Comparison of ENCODE assay signal across 13 cellular contexts in the genomic region with DNA sequence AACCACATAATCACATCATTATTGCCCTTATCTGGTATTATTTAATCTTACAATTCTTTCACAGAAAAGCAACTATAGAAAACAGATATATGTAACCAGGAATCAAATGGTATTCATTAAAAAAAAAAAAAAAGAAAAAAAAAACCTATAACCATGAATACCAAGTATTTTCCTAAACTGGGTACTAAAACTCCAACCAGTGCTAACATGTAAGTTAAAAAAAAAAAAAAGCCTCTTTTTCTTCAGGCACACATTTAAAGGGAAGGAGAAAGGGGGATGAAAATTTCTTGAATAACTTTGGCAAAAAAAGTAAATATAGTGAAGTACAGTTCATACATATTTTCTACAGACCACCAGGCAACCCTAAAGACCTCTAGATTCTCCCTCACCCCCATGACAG. TPM values are rescaled to one million over a fixed set of nuclear protein-coding genes. Genes with fewer than 3 reads are reported as not detected.
DNase-seq lines count a peak whose midpoint lies in the region; ATAC-seq, FAIRE-seq and TF ChIP-seq lines count a peak whose summit lies in the region.
"Had no signal": no experiment of that assay in that cellular context is flagged by ENCODE, and none has a peak within 500 bp of the region (broad histone marks: within the 10 kb centered on the region; RNA-seq: fewer than 3 reads in every experiment).

No MANE protein-coding gene starts in this region.

- intact Hi-C loops in activated CD4-positive, alpha-beta T cell treated with anti-CD3 and anti-CD28 coated beads, Interleukin-2, amount 10 ng/mL, durations not matched to agents 24 days and 14 days (cut with micrococcal nuclease) = no loop called here
- intact Hi-C loops in GM12878 (cut with micrococcal nuclease; ENCODE audit: unreplicated experiment) (loop anchor here (10.0 kb wide), 1 partner anchor 888 kb away; a partner anchor contains a TSS), lower leg skin (cut with DNase I; ENCODE audit: low total_unique reads) (no loop called here)

- H3K4me3 ChIP-seq in LNCaP clone FGC (ENCODE audit: low read depth, low read length) (peak overlapping the region; percentile 92), GM12878 (peak overlapping the region; percentile 82), osteoblast (ENCODE audit: insufficient read depth, low read length) (no peak overlapping the region), lower leg skin (ENCODE audit: low read depth, poor library complexity, severe bottlenecking) (no peak overlapping the region), upper lobe of left lung (no peak overlapping the region)

- no peak for TF ChIP-seq POLR2A in GM12878 (IDR thresholded peaks at IDR 0.05; ENCODE audit: low read depth, low read length)
- no peak for TF ChIP-seq POLR2A in lower leg skin (IDR thresholded peaks at IDR 0.05)
- no peak for TF ChIP-seq POLR2A in upper lobe of left lung (IDR thresholded peaks at IDR 0.05)

- H3K9me3 ChIP-seq in GM12878 (replicated peaks; ENCODE audit: control insufficient read depth, insufficient read depth, low read length) = no peaks in the 10 kb centered on the region
- H3K9me3 ChIP-seq in osteoblast (ENCODE audit: low read depth, low read length) = no peaks in the 10 kb centered on the region
- no peaks in the 10 kb centered on the region for H3K9me3 ChIP-seq in upper lobe of left lung

- CTCF ChIA-PET in GM12878 (lab: Yijun Ruan, JAX) = interaction anchor here (9.0 kb wide), 1 partner anchor 10 kb away, joined by 89 read pairs; no protein-coding TSS in a partner anchor

- TF ChIP-seq EP300 in GM12878 (IDR thresholded peaks at IDR 0.05; ENCODE audit: borderline replicate concordance in 1 of 2, control insufficient read depth in 1 of 2, low read depth in 2 of 2, low read length in 2 of 2) (no peak), upper lobe of left lung (IDR thresholded peaks at IDR 0.05) (no peak)

- in situ Hi-C loops in GM12878 (cut with MboI) = no loop called here

- H3K36me3 ChIP-seq in GM12878 (ENCODE audit: control insufficient read depth in 2 of 2, insufficient read depth in 2 of 2, low read length in 1 of 2) (no peaks in the 10 kb centered on the region; a peak in 1 of 4 replicates), osteoblast (ENCODE audit: insufficient read depth, low read length) (no peaks in the 10 kb centered on the region), upper lobe of left lung (no peaks in the 10 kb centered on the region)

- no TSS peak for BruUV-seq in GM12878 (replicated peaks; lab: Mats Ljungman, UMichigan)

- SMC1A ChIA-PET in GM12878 (lab: Charles Lee; ENCODE audit: uncharacterized antibody, unreplicated experiment) = interaction anchor here (1.0 to 4.7 kb wide), 5 partner anchors 9 to 403 kb away, joined by 3 to 48 read pairs (median 6); no protein-coding TSS in a partner anchor

- H3K27ac ChIP-seq in GM12878 (ENCODE audit: control insufficient read depth, insufficient read depth) (no peak overlapping the region; the same call in 1 of the 2 replicates), osteoblast (ENCODE audit: low read depth, low read length) (no peak overlapping the region), upper lobe of left lung (no peak overlapping the region)
- H3K27ac ChIP-seq: WERI-Rb-1 had no signal

- H2AFZ ChIP-seq in GM12878 (ENCODE audit: control insufficient read depth, low read depth, low read length) = no peak overlapping the region; the same call in none of the 2 replicates
- no peak overlapping the region for H2AFZ ChIP-seq in osteoblast (ENCODE audit: low read length)

- peak overlapping the region; percentile 93; the same call in 1 of the 2 replicates for H3K9ac ChIP-seq in GM12878 (ENCODE audit: control insufficient read depth, insufficient read depth, low read length)

- H3K4me3 Mint-ChIP-seq in activated CD4-positive, alpha-beta T cell treated with anti-CD3 and anti-CD28 coated beads, Interleukin-2, amount 10 ng/mL, durations not matched to agents 24 days and 14 days = peak overlapping the region; percentile 89

- no peak overlapping the region for H3K27ac Mint-ChIP-seq in activated CD4-positive, alpha-beta T cell treated with anti-CD3 and anti-CD28 coated beads, Interleukin-2, amount 10 ng/mL, durations not matched to agents 24 days and 14 days

- POLR2A ChIA-PET in GM12878 (lab: Charles Lee) = interaction anchor here (0.7 to 4.0 kb wide), 5 partner anchors 9 to 62 kb away, joined by 3 to 26 read pairs (median 5); a partner anchor contains a TSS

- H3K4me1 ChIP-seq in GM12878 (ENCODE audit: control insufficient read depth, insufficient read depth, low read length) (no peaks in the 10 kb centered on the region), osteoblast (ENCODE audit: insufficient read depth, low read length) (peaks cover 11% of the 10 kb centered on the region), upper lobe of left lung (peaks cover 5 to 30% (median 14%) of the 10 kb centered on the region in 4 donors)

- no peak for DNase-seq in activated CD4-positive, alpha-beta T cell treated with anti-CD3 and anti-CD28 coated beads, Interleukin-2, amount 10 ng/mL, durations not matched to agents 24 days and 14 days
- DNase-seq in activated CD4-positive, alpha-beta T cell treated with anti-CD3 and anti-CD28 coated beads for 4 hours = no peak
- DNase-seq in LNCaP clone FGC (ENCODE audit: low read depth) = no peak
- no peak for DNase-seq in GM12878 (ENCODE audit: low read depth, low spot score)
- no peak for DNase-seq in osteoblast (ENCODE audit: insufficient read length, low spot score, missing footprints)
- DNase-seq in lower leg skin (ENCODE audit: low spot score in 2 of 2) = no peak
- DNase-seq in DMS153 treated with DMSO at 0.1 percent for 48 hours (lab: John Stamatoyannopoulos, UW; ENCODE audit: unreplicated experiment) = no peak
- no peak for DNase-seq in upper lobe of left lung
- DNase-seq: GDM1, NCI-H2029, nucleus accumbens, WERI-Rb-1 had no signal

- RAD21 ChIA-PET in GM12878 (lab: Charles Lee; ENCODE audit: unreplicated experiment) = interaction anchor here (0.7 to 4.1 kb wide), 2 partner anchors 8 to 28 kb away, joined by 3 to 41 read pairs; no protein-coding TSS in a partner anchor

- peaks cover 35% of the 10 kb centered on the region for H3K4me1 Mint-ChIP-seq in activated CD4-positive, alpha-beta T cell treated with anti-CD3 and anti-CD28 coated beads, Interleukin-2, amount 10 ng/mL, durations not matched to agents 24 days and 14 days

- H3K27me3 Mint-ChIP-seq in activated CD4-positive, alpha-beta T cell treated with anti-CD3 and anti-CD28 coated beads, Interleukin-2, amount 10 ng/mL, durations not matched to agents 24 days and 14 days = no peaks in the 10 kb centered on the region

- no peak for TF ChIP-seq RAD21 in GM12878 (IDR thresholded peaks at IDR 0.05; ENCODE audit: insufficient read depth, low read depth, low read length)

- H3K36me3 Mint-ChIP-seq in activated CD4-positive, alpha-beta T cell treated with anti-CD3 and anti-CD28 coated beads, Interleukin-2, amount 10 ng/mL, durations not matched to agents 24 days and 14 days (ENCODE audit: low read depth) = peaks cover 16% of the 10 kb centered on the region

- H3K4me2 ChIP-seq in GM12878 (ENCODE audit: control insufficient read depth, insufficient read depth) = peak overlapping the region; percentile 78
- peak overlapping the region; percentile 100 for H3K4me2 ChIP-seq in osteoblast (ENCODE audit: insufficient read depth, low read length)

- H3K9me3 Mint-ChIP-seq in activated CD4-positive, alpha-beta T cell treated with anti-CD3 and anti-CD28 coated beads, Interleukin-2, amount 10 ng/mL, durations not matched to agents 24 days and 14 days = no peaks in the 10 kb centered on the region

- peaks cover 92% of the 10 kb centered on the region for H3K79me2 ChIP-seq in GM12878 (ENCODE audit: control insufficient read depth, insufficient read depth, low read length)
- peaks cover 73% of the 10 kb centered on the region for H3K79me2 ChIP-seq in osteoblast (ENCODE audit: insufficient read depth, low read length)

- no peaks in the 10 kb centered on the region for H4K20me1 ChIP-seq in GM12878 (ENCODE audit: control insufficient read depth, insufficient read depth)
- no peaks in the 10 kb centered on the region for H4K20me1 ChIP-seq in osteoblast (ENCODE audit: insufficient read depth, low read length)

- FAIRE-seq in GM12878 (lab: Jason Lieb, UNC) = no peak
- FAIRE-seq: endometrium had no signal

- ATAC-seq in GM12878 = no peak
- ATAC-seq in upper lobe of left lung (ENCODE audit: low FRiP score in 2 of 2) = no peak

- H3K27me3 ChIP-seq in GM12878 (replicated peaks in 1 of 2; ENCODE audit: control insufficient read depth in 2 of 2, insufficient read depth in 2 of 2, low read length in 1 of 2) (no peaks in the 10 kb centered on the region), osteoblast (ENCODE audit: insufficient read depth, low read length) (no peaks in the 10 kb centered on the region), upper lobe of left lung (no peaks in the 10 kb centered on the region)

- TF ChIP-seq CTCF in LNCaP clone FGC (IDR thresholded peaks at IDR 0.05; ENCODE audit: control insufficient read depth, extremely low read depth, insufficient read depth) (no peak), GM12878 (IDR thresholded peaks at IDR 0.05 in 2 of 3, conservative IDR thresholded peaks at IDR 0.05 in 1 of 3; ENCODE audit: control insufficient read depth in 2 of 3, extremely low read depth in 1 of 3, insufficient read depth in 1 of 3, low read depth in 3 of 3, low read length in 3 of 3) (no peak), osteoblast (IDR thresholded peaks at IDR 0.05; ENCODE audit: extremely low read depth, low read depth, low read length) (no peak), lower leg skin (IDR thresholded peaks at IDR 0.05) (no peak), upper lobe of left lung (IDR thresholded peaks at IDR 0.05) (no peak)

RNA-seq across cellular contexts. Expression of a gene that starts 2.1 kb away (rescaled TPM):
- total RNA-seq in activated CD4-positive, alpha-beta T cell treated with anti-CD3 and anti-CD28 coated beads, Interleukin-2, amount 10 ng/mL, durations not matched to agents 24 days and 14 days = 60.8 and 63.6 TPM in 2 replicates
- 23.5 and 24.9 TPM in 2 replicates for total RNA-seq in GM12878 (2013; cell fraction: nucleolus; rRNA removed)
- 37.3 and 41.7 TPM in 2 replicates for total RNA-seq in GM12878 (2014; rRNA removed)
- total RNA-seq in GM12878 (2014; rRNA removed; fragmentation: Illumina TruSeq; extraction: Trizol) = 39.0 and 40.9 TPM in 2 replicates
- 44.1 and 51.2 TPM in 2 replicates for total RNA-seq in GM12878 (2021)
- 13.3 TPM for polyA plus RNA-seq in GM12878 (2011; ENCODE audit: low read depth)
- 31.4 and 41.0 TPM in 2 replicates for polyA plus RNA-seq in GM12878 (2011; rRNA removed)
- 9.4 and 11.5 TPM in 2 replicates for polyA plus RNA-seq in GM12878 (2011; cell fraction: cytosol; rRNA removed)
- 14.7 and 17.2 TPM in 2 replicates for polyA plus RNA-seq in GM12878 (2011; cell fraction: nucleus; rRNA removed)
- 15.8 and 19.5 TPM in 2 replicates for polyA plus RNA-seq in GM12878 (2012)
- polyA plus RNA-seq in GM12878 (2014; fragmentation: Illumina TruSeq; extraction: Trizol) = 38.7 and 39.9 TPM in 2 replicates
- polyA plus RNA-seq in GM12878 (2014; fragmentation: Nextera tagmentation; extraction: Ambion mirVana) = 10 to 100 TPM; 24.9 to 32.6 TPM
- 27.0 and 27.3 TPM in 2 replicates for polyA plus RNA-seq in GM12878 (2014; rRNA removed)
- polyA plus RNA-seq in GM12878 (2016; fragmentation: Nextera tagmentation; extraction: Ambion mirVana) = 10 to 100 TPM; 47.4 to 50.7 TPM
- 12.7 and 26.1 TPM in 2 replicates for polyA minus RNA-seq in GM12878 (2011; rRNA and poly(A)+ RNA removed)
- 12.6 and 13.1 TPM in 2 replicates for polyA minus RNA-seq in GM12878 (2011; cell fraction: cytosol; rRNA and poly(A)+ RNA removed)
- 7.1 and 12.3 TPM in 2 replicates for polyA minus RNA-seq in GM12878 (2011; cell fraction: nucleus; rRNA and poly(A)+ RNA removed)
- total RNA-seq in osteoblast = 8.3 and 10.6 TPM in 2 replicates
- 1 to 10 TPM; 4.0 to 6.0 (median 4.8) TPM for total RNA-seq in lower leg skin
- total RNA-seq in upper lobe of left lung = 1 to 10 TPM in 5 of 6 donors, under 1 TPM in 1; 0.44 to 6.3 (median 5.4) TPM

RNA-seq across cellular contexts. Expression of a gene that starts 2.8 kb away (rescaled TPM):
- total RNA-seq in activated CD4-positive, alpha-beta T cell treated with anti-CD3 and anti-CD28 coated beads, Interleukin-2, amount 10 ng/mL, durations not matched to agents 24 days and 14 days = 365 and 383 TPM in 2 replicates
- 92.7 and 97.6 TPM in 2 replicates for total RNA-seq in GM12878 (2013; cell fraction: nucleolus; rRNA removed)
- total RNA-seq in GM12878 (2014; rRNA removed) (109 and 120 TPM in 2 replicates), GM12878 (2014; rRNA removed; fragmentation: Illumina TruSeq; extraction: Trizol) (175 and 181 TPM in 2 replicates), GM12878 (2021) (248 and 251 TPM in 2 replicates), osteoblast (26.8 and 27.9 TPM in 2 replicates), lower leg skin (10 to 100 TPM; 32.4 to 62.8 (median 34.3) TPM), upper lobe of left lung (10 to 100 TPM in 5 of 6 donors, 1 to 10 TPM in 1; 7.4 to 33.5 (median 22.1) TPM)
- 94.6 TPM for polyA plus RNA-seq in GM12878 (2011; ENCODE audit: low read depth)
- polyA plus RNA-seq in GM12878 (2011; rRNA removed) (350 and 490 TPM in 2 replicates), GM12878 (2014; fragmentation: Illumina TruSeq; extraction: Trizol) (295 and 365 TPM in 2 replicates), GM12878 (2014; fragmentation: Nextera tagmentation; extraction: Ambion mirVana) (100 to 1,000 TPM; 224 to 251 TPM), GM12878 (2014; rRNA removed) (158 and 201 TPM in 2 replicates), GM12878 (2016; fragmentation: Nextera tagmentation; extraction: Ambion mirVana) (100 to 1,000 TPM; 314 to 315 TPM)
- polyA plus RNA-seq in GM12878 (2011; cell fraction: cytosol; rRNA removed) = 177 and 211 TPM in 2 replicates
- polyA plus RNA-seq in GM12878 (2011; cell fraction: nucleus; rRNA removed) = 114 and 132 TPM in 2 replicates
- 101 and 150 TPM in 2 replicates for polyA plus RNA-seq in GM12878 (2012)
- 127 and 145 TPM in 2 replicates for polyA minus RNA-seq in GM12878 (2011; rRNA and poly(A)+ RNA removed)
- polyA minus RNA-seq in GM12878 (2011; cell fraction: cytosol; rRNA and poly(A)+ RNA removed) = 46.0 and 61.2 TPM in 2 replicates
- polyA minus RNA-seq in GM12878 (2011; cell fraction: nucleus; rRNA and poly(A)+ RNA removed) = 47.6 and 73.3 TPM in 2 replicates

RNA-seq across cellular contexts. Expression of a gene that starts 34.1 kb away (rescaled TPM):
- 202 and 209 TPM in 2 replicates for total RNA-seq in activated CD4-positive, alpha-beta T cell treated with anti-CD3 and anti-CD28 coated beads, Interleukin-2, amount 10 ng/mL, durations not matched to agents 24 days and 14 days
- 186 and 191 TPM in 2 replicates for total RNA-seq in GM12878 (2013; cell fraction: nucleolus; rRNA removed)
- 66.4 and 74.4 TPM in 2 replicates for total RNA-seq in GM12878 (2014; rRNA removed)
- 102 and 105 TPM in 2 replicates for total RNA-seq in GM12878 (2014; rRNA removed; fragmentation: Illumina TruSeq; extraction: Trizol)
- 122 and 130 TPM in 2 replicates for total RNA-seq in GM12878 (2021)
- 55.5 TPM for polyA plus RNA-seq in GM12878 (2011; ENCODE audit: low read depth)
- polyA plus RNA-seq in GM12878 (2011; rRNA removed) = 94.6 and 140 TPM in 2 replicates
- polyA plus RNA-seq in GM12878 (2011; cell fraction: cytosol; rRNA removed) = 39.7 and 46.5 TPM in 2 replicates
- 62.5 and 63.3 TPM in 2 replicates for polyA plus RNA-seq in GM12878 (2011; cell fraction: nucleus; rRNA removed)
- 77.8 and 86.8 TPM in 2 replicates for polyA plus RNA-seq in GM12878 (2012)
- 168 and 192 TPM in 2 replicates for polyA plus RNA-seq in GM12878 (2014; fragmentation: Illumina TruSeq; extraction: Trizol)
- 100 to 1,000 TPM; 158 to 186 TPM for polyA plus RNA-seq in GM12878 (2014; fragmentation: Nextera tagmentation; extraction: Ambion mirVana)
- 61.6 and 68.7 TPM in 2 replicates for polyA plus RNA-seq in GM12878 (2014; rRNA removed)
- 100 to 1,000 TPM; 136 to 145 TPM for polyA plus RNA-seq in GM12878 (2016; fragmentation: Nextera tagmentation; extraction: Ambion mirVana)
- 116 and 263 TPM in 2 replicates for polyA minus RNA-seq in GM12878 (2011; rRNA and poly(A)+ RNA removed)
- polyA minus RNA-seq in GM12878 (2011; cell fraction: cytosol; rRNA and poly(A)+ RNA removed) = 48.1 and 65.0 TPM in 2 replicates
- 56.6 and 85.2 TPM in 2 replicates for polyA minus RNA-seq in GM12878 (2011; cell fraction: nucleus; rRNA and poly(A)+ RNA removed)
- total RNA-seq in osteoblast = 72.0 and 83.7 TPM in 2 replicates
- 10 to 100 TPM; 40.9 to 59.9 (median 46.4) TPM for total RNA-seq in lower leg skin
- 100 to 1,000 TPM in 1 of 6 donors, 10 to 100 TPM in 5; 41.9 to 101 (median 68.8) TPM for total RNA-seq in upper lobe of left lung

RNA-seq across cellular contexts. Expression of a gene that starts 46.0 kb away (rescaled TPM):
- 10.5 and 11.8 TPM in 2 replicates for total RNA-seq in activated CD4-positive, alpha-beta T cell treated with anti-CD3 and anti-CD28 coated beads, Interleukin-2, amount 10 ng/mL, durations not matched to agents 24 days and 14 days
- total RNA-seq in GM12878 (2013; cell fraction: nucleolus; rRNA removed) = 48.9 and 49.0 TPM in 2 replicates
- total RNA-seq in GM12878 (2014; rRNA removed) = 7.9 and 8.9 TPM in 2 replicates
- 11.0 and 11.1 TPM in 2 replicates for total RNA-seq in GM12878 (2014; rRNA removed; fragmentation: Illumina TruSeq; extraction: Trizol)
- 7.4 and 7.7 TPM in 2 replicates for total RNA-seq in GM12878 (2021)
- polyA plus RNA-seq in GM12878 (2011; ENCODE audit: low read depth) = 3.1 TPM
- 18.5 and 26.5 TPM in 2 replicates for polyA plus RNA-seq in GM12878 (2011; rRNA removed)
- polyA plus RNA-seq in GM12878 (2011; cell fraction: cytosol; rRNA removed) = 4.9 and 7.4 TPM in 2 replicates
- 15.1 and 16.8 TPM in 2 replicates for polyA plus RNA-seq in GM12878 (2011; cell fraction: nucleus; rRNA removed)
- polyA plus RNA-seq in GM12878 (2012) = 4.0 and 6.3 TPM in 2 replicates
- polyA plus RNA-seq in GM12878 (2014; fragmentation: Illumina TruSeq; extraction: Trizol) = 8.6 and 13.2 TPM in 2 replicates
- polyA plus RNA-seq in GM12878 (2014; fragmentation: Nextera tagmentation; extraction: Ambion mirVana) = 10 to 100 TPM; 11.6 to 19.1 TPM
- 4.6 and 7.3 TPM in 2 replicates for polyA plus RNA-seq in GM12878 (2014; rRNA removed)
- polyA plus RNA-seq in GM12878 (2016; fragmentation: Nextera tagmentation; extraction: Ambion mirVana) = 10 to 100 TPM; 12.3 to 16.8 TPM
- polyA minus RNA-seq in GM12878 (2011; rRNA and poly(A)+ RNA removed) = 19.7 and 22.5 TPM in 2 replicates
- polyA minus RNA-seq in GM12878 (2011; cell fraction: cytosol; rRNA and poly(A)+ RNA removed) = 3.1 and 5.6 TPM in 2 replicates
- 13.1 and 17.1 TPM in 2 replicates for polyA minus RNA-seq in GM12878 (2011; cell fraction: nucleus; rRNA and poly(A)+ RNA removed)
- 16.6 and 21.2 TPM in 2 replicates for total RNA-seq in osteoblast
- 10 to 100 TPM in 1 of 4 donors, 1 to 10 TPM in 3; 8.1 to 10.5 (median 9.0) TPM for total RNA-seq in lower leg skin
- 10 to 100 TPM in 2 of 6 donors, 1 to 10 TPM in 4; 7.1 to 32.5 (median 9.5) TPM for total RNA-seq in upper lobe of left lung

Comparison
In these comparisons a context has a peak if more than half of its experiments do, and no peak if none do; other contexts are left out.
1. H3K4me3 ChIP-seq: peak in LNCaP clone FGC (single experiment) and GM12878 (single experiment); none in osteoblast (single experiment), lower leg skin (single experiment) and upper lobe of left lung (0 of 4).